8 cellular contexts compared by ENCODE assay signal in the genomic region with DNA sequence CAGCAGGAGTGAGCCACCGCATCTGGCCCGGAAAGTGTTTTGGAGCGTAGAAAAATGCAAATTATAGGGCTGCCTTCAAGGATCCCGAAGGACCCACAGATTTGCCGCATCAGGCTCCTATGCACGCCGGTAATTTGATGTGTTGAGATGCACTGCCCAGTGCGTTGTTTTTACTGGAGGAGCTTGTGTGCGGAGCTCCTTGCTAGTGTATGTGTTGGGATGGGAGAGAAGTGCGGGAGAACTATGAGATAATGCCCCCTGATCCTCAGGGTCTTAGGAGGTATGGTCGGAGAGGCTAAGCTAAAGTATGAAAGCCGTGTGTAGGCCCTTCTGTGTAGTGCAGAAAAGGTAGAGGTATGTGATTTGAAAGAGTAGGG. TPM values are rescaled to one million over a fixed set of nuclear protein-coding genes. Genes with fewer than 3 reads are reported as not detected.
DNase-seq lines count a peak whose midpoint lies in the region; ATAC-seq and TF ChIP-seq lines count a peak whose summit lies in the region.

No MANE protein-coding gene starts in this region.

- H3K27me3 ChIP-seq in AG04450 (ENCODE audit: control insufficient read depth, insufficient read depth, low read length), result no peaks in the 10 kb centered on the region
- no peaks in the 10 kb centered on the region for H3K27me3 ChIP-seq in effector memory CD4-positive, alpha-beta T cell (replicated peaks; ENCODE audit: control insufficient read depth, insufficient read depth, low read length, poor library complexity, severe bottlenecking)

- peaks cover 11% of the 10 kb centered on the region for H3K4me1 ChIP-seq in effector memory CD4-positive, alpha-beta T cell (ENCODE audit: control insufficient read depth, insufficient read depth, low read length, poor library complexity, severe bottlenecking)

- peak overlapping the region; percentile 96 for H3K4me3 Mint-ChIP-seq in nephron progenitor cell

- H3K27me3 Mint-ChIP-seq in nephron progenitor cell (ENCODE audit: low read depth, poor library complexity), result no peaks in the 10 kb centered on the region

- peak overlapping the region; percentile 99 for H3K27ac Mint-ChIP-seq in nephron progenitor cell

- peaks cover 52% of the 10 kb centered on the region for H3K4me1 Mint-ChIP-seq in nephron progenitor cell

- TF ChIP-seq CTCF in AG04450 (IDR thresholded peaks at IDR 0.05; ENCODE audit: low read depth, low read length), result no peak
- no peak for TF ChIP-seq CTCF in nephron progenitor cell (IDR thresholded peaks at IDR 0.05)

- H3K36me3 ChIP-seq in effector memory CD4-positive, alpha-beta T cell (ENCODE audit: control insufficient read depth, insufficient read depth, low read length), result no peaks in the 10 kb centered on the region

- peaks cover 22% of the 10 kb centered on the region for H3K36me3 Mint-ChIP-seq in nephron progenitor cell (ENCODE audit: low read depth)

- ATAC-seq in GM18502 (IDR thresholded peaks at IDR 0.05; ENCODE audit: poor library complexity, unreplicated experiment) (peak; percentile 16), SK-N-SH treated with all-trans-retinoic acid at 6 μM for 48 hours (peak; percentile 8), GM21717 (IDR thresholded peaks at IDR 0.05; ENCODE audit: unreplicated experiment) (no peak)

- DNase-seq in AG04450 (ENCODE audit: low read depth, low spot score) (no peak), nephron progenitor cell (no peak), AML-193 (lab: John Stamatoyannopoulos, UW) (no peak)
- no peak for DNase-seq in effector memory CD4-positive, alpha-beta T cell
- DNase-seq in effector CD8-positive, alpha-beta T cell (lab: John Stamatoyannopoulos, UW), result no peak

- no peaks in the 10 kb centered on the region for H3K9me3 Mint-ChIP-seq in nephron progenitor cell

- H3K9me3 ChIP-seq in AG04450 (ENCODE audit: control insufficient read depth, insufficient read depth, low read length), result no peaks in the 10 kb centered on the region; the same call in 1 of the 2 replicates
- no peaks in the 10 kb centered on the region for H3K9me3 ChIP-seq in effector memory CD4-positive, alpha-beta T cell (ENCODE audit: control insufficient read depth, low read length)

- H3K27ac ChIP-seq in AG04450 (ENCODE audit: low read depth, low read length), result peak overlapping the region; percentile 92
- peak overlapping the region; percentile 93 for H3K27ac ChIP-seq in effector memory CD4-positive, alpha-beta T cell (ENCODE audit: insufficient read depth, low read length, poor library complexity, severe bottlenecking)

- POLR2A ChIA-PET in AG04450 (lab: Yijun Ruan, JAX), result interaction anchor here (1.3 to 3.5 kb wide), 3 partner anchors 49 to 119 kb away, joined by 5 to 79 read pairs (median 6); partner anchors contain the start of gene RNU4ATAC

- H3K4me3 ChIP-seq in AG04450 (ENCODE audit: low read depth, low read length), result peak overlapping the region; percentile 65
- H3K4me3 ChIP-seq in effector memory CD4-positive, alpha-beta T cell (ENCODE audit: insufficient read depth, low read depth, low read length, poor library complexity, severe bottlenecking), result peak overlapping the region; percentile 80

- CTCF ChIA-PET in AG04450 (lab: Charles Lee), result no interaction called here

TF ChIP-seq in SK-N-SH treated with all-trans-retinoic acid at 6 μM for 48 hours, 23 proteins besides CTCF, POLR2A, EP300 and RAD21:
- TF ChIP-seq ZNF70 (CRISPR knock-in tag; IDR thresholded peaks at IDR 0.05) (no peak), POU6F1 (CRISPR knock-in tag; IDR thresholded peaks at IDR 0.05; ENCODE audit: borderline replicate concordance, low read depth) (no peak), GLIS3 (CRISPR knock-in tag; IDR thresholded peaks at IDR 0.05) (no peak), ESRRG (CRISPR knock-in tag; IDR thresholded peaks at IDR 0.05) (no peak), PPARA (CRISPR knock-in tag; IDR thresholded peaks at IDR 0.05; ENCODE audit: borderline replicate concordance) (no peak), ZNF565 (CRISPR knock-in tag; conservative IDR thresholded peaks at IDR 0.05; ENCODE audit: low read depth) (no peak), BACH2 (CRISPR knock-in tag; IDR thresholded peaks at IDR 0.05; ENCODE audit: borderline replicate concordance) (no peak)

RNA-seq across cellular contexts. Expression of gene CLASP1, which starts 1.3 kb away (rescaled TPM):
- polyA plus RNA-seq in AG04450 (2011; rRNA removed), result 12.8 and 18.7 TPM in 2 replicates
- polyA minus RNA-seq in AG04450 (2011; rRNA and poly(A)+ RNA removed), result 62.0 and 73.8 TPM in 2 replicates
